Comparison of ENCODE assay signal across 1 cellular context in genomic region chr6:12228447-12229146, GRCh38.
TF ChIP-seq lines count a peak whose summit lies in the region.

No MANE protein-coding gene starts in this region.

TF ChIP-seq in IMR-90, 13 proteins besides CTCF, POLR2A, EP300 and RAD21 (continued from another document):
- TF ChIP-seq, protein P1, sequence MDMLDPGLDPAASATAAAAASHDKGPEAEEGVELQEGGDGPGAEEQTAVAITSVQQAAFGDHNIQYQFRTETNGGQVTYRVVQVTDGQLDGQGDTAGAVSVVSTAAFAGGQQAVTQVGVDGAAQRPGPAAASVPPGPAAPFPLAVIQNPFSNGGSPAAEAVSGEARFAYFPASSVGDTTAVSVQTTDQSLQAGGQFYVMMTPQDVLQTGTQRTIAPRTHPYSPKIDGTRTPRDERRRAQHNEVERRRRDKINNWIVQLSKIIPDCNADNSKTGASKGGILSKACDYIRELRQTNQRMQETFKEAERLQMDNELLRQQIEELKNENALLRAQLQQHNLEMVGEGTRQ (IDR thresholded peaks at IDR 0.05; ENCODE audit: low read depth, low read length), result no peak
- TF ChIP-seq MXI1 (IDR thresholded peaks at IDR 0.05; ENCODE audit: borderline replicate concordance, low read depth, low read length) (no peak), NFE2L2 (IDR thresholded peaks at IDR 0.05; ENCODE audit: low read depth, low read length) (no peak), RFX5 (IDR thresholded peaks at IDR 0.05; ENCODE audit: low read depth, low read length) (no peak), SMC3 (IDR thresholded peaks at IDR 0.05; ENCODE audit: low read depth, low read length) (no peak)
